In genomic region chr3:70916375-70917055, GRCh38 we compare ENCODE assay signal across 24 cellular contexts.
DNase-seq lines count a peak whose midpoint lies in the region; ATAC-seq, FAIRE-seq and TF ChIP-seq lines count a peak whose summit lies in the region.
"Had no signal": no experiment of that assay in that cellular context is flagged by ENCODE, and none has a peak within 500 bp of the region (broad histone marks: within the 10 kb centered on the region; RNA-seq: fewer than 3 reads in every experiment).

No MANE protein-coding gene starts in this region.

- no peak for TF ChIP-seq CTCF in endothelial cell of umbilical vein (IDR thresholded peaks at IDR 0.05; ENCODE audit: extremely low read depth in 1 of 2, insufficient read depth in 1 of 2, low read depth in 1 of 2, low read length in 2 of 2)
- TF ChIP-seq CTCF in activated CD8-positive, alpha-beta T cell treated with anti-CD3 and anti-CD28 coated beads for 36 hours (IDR thresholded peaks at IDR 0.05): no peak

- no peak overlapping the region for H3K9ac ChIP-seq in endothelial cell of umbilical vein (replicated peaks; ENCODE audit: extremely low read depth, insufficient read depth, low read length)

- no peak for ATAC-seq in HG03432 (IDR thresholded peaks at IDR 0.05; ENCODE audit: unreplicated experiment)
- no peak for ATAC-seq in GM21619 (IDR thresholded peaks at IDR 0.05; ENCODE audit: unreplicated experiment)
- no peak for ATAC-seq in sciatic nerve
- no peak for ATAC-seq in activated CD8-positive, alpha-beta T cell treated with anti-CD3 and anti-CD28 coated beads for 36 hours
- ATAC-seq: left lung; stimulated activated naive CD8-positive, alpha-beta T cell treated with anti-CD3 and anti-CD28 coated beads, Interleukin-15, Interleukin-2, amounts not matched to agents 100 U/mL and 50 U/mL, for 24 hours; T-cell had no signal

- no peak overlapping the region for H3K27ac Mint-ChIP-seq in activated CD4-positive, alpha-beta T cell treated with anti-CD3 and anti-CD28 coated beads, Interleukin-2, amount 10 ng/mL, durations not matched to agents 24 days and 14 days
- no peak overlapping the region for H3K27ac Mint-ChIP-seq in activated CD8-positive, alpha-beta T cell treated with anti-CD3 and anti-CD28 coated beads for 36 hours
- H3K27ac Mint-ChIP-seq: activated naive CD4-positive, alpha-beta T cell treated with anti-CD3 and anti-CD28 coated beads, Interleukin-2, amount 50 U/mL, for 24 hours; activated T-cell treated with anti-CD3 and anti-CD28 coated beads, Interleukin-2, amount 50 U/mL, for 24 hours; CD4-positive, CD25-positive, alpha-beta regulatory T cell; T-cell had no signal

- H3K36me3 ChIP-seq in endothelial cell of umbilical vein (ENCODE audit: control insufficient read depth in 2 of 2, extremely low read depth in 1 of 2, insufficient read depth in 2 of 2, low read length in 2 of 2): no peaks in the 10 kb centered on the region
- H3K36me3 ChIP-seq: left lung, neutrophil, right atrium auricular region, tibial nerve had no signal

- no peaks in the 10 kb centered on the region for H3K4me1 Mint-ChIP-seq in activated CD4-positive, alpha-beta T cell treated with anti-CD3 and anti-CD28 coated beads, Interleukin-2, amount 10 ng/mL, durations not matched to agents 24 days and 14 days
- no peaks in the 10 kb centered on the region for H3K4me1 Mint-ChIP-seq in activated CD8-positive, alpha-beta T cell treated with anti-CD3 and anti-CD28 coated beads for 36 hours (ENCODE audit: low read depth)
- H3K4me1 Mint-ChIP-seq: activated naive CD4-positive, alpha-beta T cell treated with anti-CD3 and anti-CD28 coated beads, Interleukin-2, amount 50 U/mL, for 24 hours; CD4-positive, CD25-positive, alpha-beta regulatory T cell; T-cell had no signal

- CTCF ChIA-PET in endothelial cell of umbilical vein (lab: Charles Lee): no interaction called here
- CTCF ChIA-PET in activated CD8-positive, alpha-beta T cell treated with anti-CD3 and anti-CD28 coated beads for 36 hours (lab: Charles Lee): no interaction called here

- no peak overlapping the region for H3K4me2 ChIP-seq in endothelial cell of umbilical vein (ENCODE audit: insufficient read depth, low read length)

- no peak overlapping the region for H2AFZ ChIP-seq in endothelial cell of umbilical vein (ENCODE audit: low read depth, low read length)

- no peaks in the 10 kb centered on the region for H3K9me3 ChIP-seq in endothelial cell of umbilical vein (replicated peaks; ENCODE audit: control insufficient read depth, insufficient read depth, low read length)
- H3K9me3 ChIP-seq: left lung, neutrophil, right atrium auricular region, tibial nerve had no signal

- DNase-seq in activated CD4-positive, alpha-beta T cell treated with anti-CD3 and anti-CD28 coated beads, Interleukin-2, amount 10 ng/mL, durations not matched to agents 24 days and 14 days: peak; percentile 22
- no peak for DNase-seq in activated CD4-positive, alpha-beta T cell treated with anti-CD3 and anti-CD28 coated beads for 1 hour
- DNase-seq in NCI-H2171 treated with DMSO at 0.1 percent for 48 hours (lab: John Stamatoyannopoulos, UW) (peak; percentile 6), endothelial cell of umbilical vein (ENCODE audit: low read depth, low spot score) (peak; percentile 33), sciatic nerve (ENCODE audit: low spot score) (no peak)
- no peak for DNase-seq in activated CD8-positive, alpha-beta T cell treated with anti-CD3 and anti-CD28 coated beads for 36 hours
- DNase-seq: activated CD4-positive, alpha-beta T cell treated with anti-CD3 and anti-CD28 coated beads, Interleukin-2, amount 50 U/mL, for 48 hours; activated T-cell treated with anti-CD3 and anti-CD28 coated beads, Interleukin-2, amount 50 U/mL, for 24 hours; CD4-positive, CD25-positive, alpha-beta regulatory T cell; DND-41; left lung; NCI-H1048; NCI-H2227 treated with DMSO at 0.1 percent for 48 hours; stimulated activated naive CD8-positive, alpha-beta T cell treated with anti-CD3 and anti-CD28 coated beads, Interleukin-15, Interleukin-2, amounts not matched to agents 100 U/mL and 50 U/mL, for 24 hours; T-cell had no signal

- no peak overlapping the region for H3K27ac ChIP-seq in endothelial cell of umbilical vein (ENCODE audit: insufficient read depth, low read depth, low read length)
- H3K27ac ChIP-seq: left lung, neutrophil, right atrium auricular region, tibial nerve, VCaP had no signal

- POLR2A ChIA-PET in endothelial cell of umbilical vein (lab: Charles Lee): no interaction called here
- POLR2A ChIA-PET in activated CD8-positive, alpha-beta T cell treated with anti-CD3 and anti-CD28 coated beads for 36 hours (lab: Charles Lee): no interaction called here

- H3K4me1 ChIP-seq in endothelial cell of umbilical vein (ENCODE audit: control insufficient read depth, extremely low read depth, insufficient read depth, low read length): peaks cover 8% of the 10 kb centered on the region
- H3K4me1 ChIP-seq: left lung, right atrium auricular region, tibial nerve had no signal

- no peaks in the 10 kb centered on the region for H3K36me3 Mint-ChIP-seq in activated CD4-positive, alpha-beta T cell treated with anti-CD3 and anti-CD28 coated beads, Interleukin-2, amount 10 ng/mL, durations not matched to agents 24 days and 14 days (ENCODE audit: low read depth)
- no peaks in the 10 kb centered on the region for H3K36me3 Mint-ChIP-seq in activated CD8-positive, alpha-beta T cell treated with anti-CD3 and anti-CD28 coated beads for 36 hours (ENCODE audit: low read depth)
- H3K36me3 Mint-ChIP-seq: activated naive CD4-positive, alpha-beta T cell treated with anti-CD3 and anti-CD28 coated beads, Interleukin-2, amount 50 U/mL, for 24 hours; CD4-positive, CD25-positive, alpha-beta regulatory T cell; T-cell had no signal

- H3K9me1 ChIP-seq in endothelial cell of umbilical vein (replicated peaks; ENCODE audit: control insufficient read depth, extremely low read depth, insufficient read depth, low read length): no peaks in the 10 kb centered on the region

- no peaks in the 10 kb centered on the region for H3K27me3 ChIP-seq in endothelial cell of umbilical vein (ENCODE audit: control insufficient read depth in 2 of 2, insufficient read depth in 2 of 2, low read length in 2 of 2)
- H3K27me3 ChIP-seq: left lung, neutrophil, right atrium auricular region, tibial nerve had no signal

- dilution Hi-C loops in endothelial cell of umbilical vein (cut with MboI; ENCODE audit: extremely low pct_ligation_motif_present, low sequenced_read_pairs): no loop called here

- no peaks in the 10 kb centered on the region for H3K79me2 ChIP-seq in endothelial cell of umbilical vein (ENCODE audit: control insufficient read depth, insufficient read depth, low read length)

- no peaks in the 10 kb centered on the region for H3K9me3 Mint-ChIP-seq in activated CD4-positive, alpha-beta T cell treated with anti-CD3 and anti-CD28 coated beads, Interleukin-2, amount 10 ng/mL, durations not matched to agents 24 days and 14 days
- no peaks in the 10 kb centered on the region for H3K9me3 Mint-ChIP-seq in activated CD8-positive, alpha-beta T cell treated with anti-CD3 and anti-CD28 coated beads for 36 hours
- H3K9me3 Mint-ChIP-seq: activated naive CD4-positive, alpha-beta T cell treated with anti-CD3 and anti-CD28 coated beads, Interleukin-2, amount 50 U/mL, for 24 hours; activated T-cell treated with anti-CD3 and anti-CD28 coated beads, Interleukin-2, amount 50 U/mL, for 24 hours; T-cell had no signal

- BruUV-seq in endothelial cell of umbilical vein (replicated peaks; lab: Mats Ljungman, UMichigan): no TSS peak

- no peaks in the 10 kb centered on the region for H4K20me1 ChIP-seq in endothelial cell of umbilical vein (replicated peaks; ENCODE audit: control insufficient read depth, extremely low read depth, insufficient read depth, low read length)

- peaks cover 6% of the 10 kb centered on the region for H3K27me3 Mint-ChIP-seq in activated CD4-positive, alpha-beta T cell treated with anti-CD3 and anti-CD28 coated beads, Interleukin-2, amount 10 ng/mL, durations not matched to agents 24 days and 14 days
- H3K27me3 Mint-ChIP-seq in activated CD8-positive, alpha-beta T cell treated with anti-CD3 and anti-CD28 coated beads for 36 hours: peaks cover 2% of the 10 kb centered on the region

- intact Hi-C loops in activated CD4-positive, alpha-beta T cell treated with anti-CD3 and anti-CD28 coated beads, Interleukin-2, amount 10 ng/mL, durations not matched to agents 24 days and 14 days (cut with micrococcal nuclease): no loop called here
- intact Hi-C loops in endothelial cell of umbilical vein (cut with micrococcal nuclease): no loop called here
- intact Hi-C loops in sciatic nerve (cut with DNase I): no loop called here
- intact Hi-C loops in activated CD8-positive, alpha-beta T cell treated with anti-CD3 and anti-CD28 coated beads for 36 hours (cut with micrococcal nuclease): no loop called here

- H3K4me3 ChIP-seq in endothelial cell of umbilical vein (replicated peaks in 1 of 3; ENCODE audit: insufficient read depth in 1 of 3, low read depth in 1 of 3, low read length in 3 of 3): no peak overlapping the region
- H3K4me3 ChIP-seq: left lung, right atrium auricular region, tibial nerve had no signal

- no peak for FAIRE-seq in endothelial cell of umbilical vein (lab: Jason Lieb, UNC)
- FAIRE-seq: colon, GM18507 had no signal

- H3K4me3 Mint-ChIP-seq in activated CD4-positive, alpha-beta T cell treated with anti-CD3 and anti-CD28 coated beads, Interleukin-2, amount 10 ng/mL, durations not matched to agents 24 days and 14 days: no peak overlapping the region
- H3K4me3 Mint-ChIP-seq in activated CD8-positive, alpha-beta T cell treated with anti-CD3 and anti-CD28 coated beads for 36 hours: no peak overlapping the region
- H3K4me3 Mint-ChIP-seq: activated naive CD4-positive, alpha-beta T cell treated with anti-CD3 and anti-CD28 coated beads, Interleukin-2, amount 50 U/mL, for 24 hours; activated T-cell treated with anti-CD3 and anti-CD28 coated beads, Interleukin-2, amount 50 U/mL, for 24 hours; CD4-positive, CD25-positive, alpha-beta regulatory T cell; T-cell had no signal

- TF ChIP-seq POLR2A in endothelial cell of umbilical vein (IDR thresholded peaks at IDR 0.05; ENCODE audit: low read depth, low read length): no peak

TF ChIP-seq in endothelial cell of umbilical vein, 7 proteins besides CTCF, POLR2A, EP300 and RAD21:
- no peak for TF ChIP-seq POLR2AphosphoS5 (IDR thresholded peaks at IDR 0.05; ENCODE audit: insufficient read depth, low read depth, low read length)

Comparison
In these comparisons a context has a peak if more than half of its experiments do, and no peak if none do; other contexts are left out.
1. DNase-seq: peak in activated CD4-positive, alpha-beta T cell treated with anti-CD3 and anti-CD28 coated beads, Interleukin-2, amount 10 ng/mL, durations not matched to agents 24 days and 14 days (single experiment), NCI-H2171 treated with DMSO at 0.1 percent for 48 hours (single experiment) and endothelial cell of umbilical vein (single experiment); none in activated CD4-positive, alpha-beta T cell treated with anti-CD3 and anti-CD28 coated beads for 1 hour (single experiment), sciatic nerve (single experiment) and activated CD8-positive, alpha-beta T cell treated with anti-CD3 and anti-CD28 coated beads for 36 hours (single experiment).